In genomic region chr4:185665655-185666054, GRCh38 we compare ENCODE assay signal across 29 cellular contexts.
DNase-seq lines count a peak whose midpoint lies in the region; ATAC-seq and TF ChIP-seq lines count a peak whose summit lies in the region.
"Had no signal": no experiment of that assay in that cellular context is flagged by ENCODE, and none has a peak within 500 bp of the region (broad histone marks: within the 10 kb centered on the region; RNA-seq: fewer than 3 reads in every experiment).

No MANE protein-coding gene starts in this region.

- H3K27me3 ChIP-seq in PC-3 (ENCODE audit: low read length) = no peaks in the 10 kb centered on the region
- H3K27me3 ChIP-seq: stomach, vagina had no signal

- H3K4me1 ChIP-seq in PC-3 (ENCODE audit: insufficient read depth, low read length) = no peaks in the 10 kb centered on the region
- H3K4me1 ChIP-seq: A549, prostate gland, vagina had no signal

- no peak overlapping the region for H3K27ac ChIP-seq in PC-3 (ENCODE audit: low read length)
- H3K27ac ChIP-seq: A549, epithelial cell of prostate, prostate gland, stomach, vagina had no signal

- no peak overlapping the region for H3K9ac ChIP-seq in PC-3 (ENCODE audit: low read length)

- no peaks in the 10 kb centered on the region for H3K79me2 ChIP-seq in PC-3 (ENCODE audit: low read length)

- POLR2A ChIA-PET in PC-3 (lab: Charles Lee; ENCODE audit: unreplicated experiment) = no interaction called here

- no peak overlapping the region for H3K4me3 ChIP-seq in PC-3 (ENCODE audit: low read length)
- H3K4me3 ChIP-seq: A549, prostate gland, stomach, vagina had no signal

- H3K4me1 Mint-ChIP-seq in glutamatergic neuron (ENCODE audit: low read depth, unreplicated experiment) (peaks cover 46% of the 10 kb centered on the region), progenitor cell of endocrine pancreas (ENCODE audit: low read depth) (peaks cover 5% of the 10 kb centered on the region)
- H3K4me1 Mint-ChIP-seq: activated naive CD4-positive, alpha-beta T cell treated with anti-CD3 and anti-CD28 coated beads, Interleukin-2, amount 10 ng/mL, durations not matched to agents 7 days and 5 days; activated T-helper 17 cell treated with anti-CD3 and anti-CD28 coated beads, Interleukin-2, amount 50 U/mL, for 72 hours; memory B cell had no signal

- intact Hi-C loops in PC-3 (cut with micrococcal nuclease) = no loop called here

- H3K36me3 ChIP-seq in PC-3 (ENCODE audit: low read depth, low read length) = no peaks in the 10 kb centered on the region
- H3K36me3 ChIP-seq: prostate gland, vagina had no signal

- TF ChIP-seq CTCF in PC-3 (conservative IDR thresholded peaks at IDR 0.05; ENCODE audit: low read depth, low read length) (no peak), glutamatergic neuron (IDR thresholded peaks at IDR 0.05; ENCODE audit: partially characterized antibody, unreplicated experiment) (no peak), progenitor cell of endocrine pancreas (IDR thresholded peaks at IDR 0.05; ENCODE audit: unreplicated experiment) (no peak)

- BruUV-seq in PC-3 (replicated peaks; lab: Mats Ljungman, UMichigan) = no TSS peak

- no peak overlapping the region for H3K4me2 ChIP-seq in PC-3 (ENCODE audit: low read length)
- H3K4me2 ChIP-seq: A549 had no signal

- DNase-seq in SHP77 (lab: John Stamatoyannopoulos, UW) (peak; percentile 7 to 15), SHP77 treated with DMSO at 0.1 percent for 48 hours (lab: John Stamatoyannopoulos, UW) (no peak), PC-3 (peak; percentile 26), glutamatergic neuron (peak; percentile 88), progenitor cell of endocrine pancreas (ENCODE audit: low spot score, unreplicated experiment) (no peak), A172 (ENCODE audit: low spot score) (no peak), EL (no peak)
- DNase-seq: activated CD4-positive, alpha-beta memory T cell treated with anti-CD3 and anti-CD28 coated beads for 36 hours; activated CD4-positive, alpha-beta T cell treated with anti-CD3 and anti-CD28 coated beads for 1 hour; activated CD8-positive, alpha-beta memory T cell treated with anti-CD3 and anti-CD28 coated beads, Interleukin-2, amount 50 U/mL, for 48 hours; activated naive CD4-positive, alpha-beta T cell treated with anti-CD3 and anti-CD28 coated beads, Interleukin-2, amount 10 ng/mL, durations not matched to agents 7 days and 5 days; CD4-positive, alpha-beta T cell; effector CD4-positive, alpha-beta T cell; left colon; MM.1S; NCI-H1105 treated with DMSO at 0.1 percent for 48 hours; NCI-H2081; NCI-H345; NCI-H774; stimulated activated CD4-positive, alpha-beta T cell treated with anti-CD3 and anti-CD28 coated beads, Interleukin-4, amount 100 ng/mL, for 1 hour; stomach had no signal

- H3K9me3 ChIP-seq in PC-3 (ENCODE audit: low read length) = no peaks in the 10 kb centered on the region
- H3K9me3 ChIP-seq: A549, prostate gland, stomach, vagina had no signal

- H3K27ac Mint-ChIP-seq in glutamatergic neuron (ENCODE audit: unreplicated experiment) (peak overlapping the region; percentile 98), progenitor cell of endocrine pancreas (peak overlapping the region; percentile 92)
- H3K27ac Mint-ChIP-seq: activated CD4-positive, alpha-beta memory T cell treated with anti-CD3 and anti-CD28 coated beads for 36 hours; activated naive CD4-positive, alpha-beta T cell treated with anti-CD3 and anti-CD28 coated beads, Interleukin-2, amount 10 ng/mL, durations not matched to agents 7 days and 5 days; activated T-helper 17 cell treated with anti-CD3 and anti-CD28 coated beads, Interleukin-2, amount 50 U/mL, for 72 hours; CD4-positive, alpha-beta T cell; memory B cell had no signal

- H3K27me3 Mint-ChIP-seq in glutamatergic neuron (ENCODE audit: unreplicated experiment) = peaks cover 9% of the 10 kb centered on the region
- H3K27me3 Mint-ChIP-seq in progenitor cell of endocrine pancreas = no peaks in the 10 kb centered on the region

- H3K36me3 Mint-ChIP-seq in glutamatergic neuron (ENCODE audit: unreplicated experiment) (peaks cover 14% of the 10 kb centered on the region), progenitor cell of endocrine pancreas (ENCODE audit: insufficient read depth) (peaks cover 27% of the 10 kb centered on the region)
- H3K36me3 Mint-ChIP-seq: activated CD4-positive, alpha-beta memory T cell treated with anti-CD3 and anti-CD28 coated beads for 36 hours; activated naive CD4-positive, alpha-beta T cell treated with anti-CD3 and anti-CD28 coated beads, Interleukin-2, amount 10 ng/mL, durations not matched to agents 7 days and 5 days; memory B cell had no signal

- no peaks in the 10 kb centered on the region for H4K20me1 ChIP-seq in PC-3 (ENCODE audit: low read length)

- H3K4me3 Mint-ChIP-seq in glutamatergic neuron (ENCODE audit: unreplicated experiment) = peak overlapping the region; percentile 77
- H3K4me3 Mint-ChIP-seq in progenitor cell of endocrine pancreas (ENCODE audit: low read depth) = peak overlapping the region; percentile 43
- H3K4me3 Mint-ChIP-seq: activated CD4-positive, alpha-beta memory T cell treated with anti-CD3 and anti-CD28 coated beads for 36 hours; activated naive CD4-positive, alpha-beta T cell treated with anti-CD3 and anti-CD28 coated beads, Interleukin-2, amount 10 ng/mL, durations not matched to agents 7 days and 5 days; activated T-helper 17 cell treated with anti-CD3 and anti-CD28 coated beads, Interleukin-2, amount 50 U/mL, for 72 hours; CD4-positive, alpha-beta T cell; memory B cell had no signal

- H3K9me3 Mint-ChIP-seq in glutamatergic neuron (ENCODE audit: unreplicated experiment) = peaks cover 11% of the 10 kb centered on the region
- no peaks in the 10 kb centered on the region for H3K9me3 Mint-ChIP-seq in progenitor cell of endocrine pancreas (ENCODE audit: low read depth)
- H3K9me3 Mint-ChIP-seq: activated CD4-positive, alpha-beta memory T cell treated with anti-CD3 and anti-CD28 coated beads for 36 hours; activated naive CD4-positive, alpha-beta T cell treated with anti-CD3 and anti-CD28 coated beads, Interleukin-2, amount 10 ng/mL, durations not matched to agents 7 days and 5 days; activated T-helper 17 cell treated with anti-CD3 and anti-CD28 coated beads, Interleukin-2, amount 50 U/mL, for 72 hours; CD4-positive, alpha-beta T cell; memory B cell had no signal

- H2AFZ ChIP-seq in PC-3 (ENCODE audit: low read length) = no peak overlapping the region

- H3F3A ChIP-seq in PC-3 (ENCODE audit: low read length, unreplicated experiment) = no peaks in the 10 kb centered on the region

- CTCF ChIA-PET in PC-3 (lab: Charles Lee) = interaction anchor here (0.7 kb wide), 1 partner anchor 11 kb away, joined by 3 read pairs; no protein-coding TSS in a partner anchor

- ATAC-seq in PC-3 (no peak), GM21619 (IDR thresholded peaks at IDR 0.05; ENCODE audit: unreplicated experiment) (no peak)
- ATAC-seq: A549; activated T-helper 17 cell treated with anti-CD3 and anti-CD28 coated beads, Interleukin-2, amount 50 U/mL, for 72 hours; HCT116; left colon had no signal

- H3K9me2 ChIP-seq in PC-3 (replicated peaks; ENCODE audit: low read length) = no peaks in the 10 kb centered on the region

Comparison
In these comparisons a context has a peak if more than half of its experiments do, and no peak if none do; other contexts are left out.
1. DNase-seq: peak in SHP77 (2 of 2), PC-3 (single experiment) and glutamatergic neuron (single experiment); none in SHP77 treated with DMSO at 0.1 percent for 48 hours (single experiment), progenitor cell of endocrine pancreas (single experiment), A172 (single experiment) and EL (single experiment).